ENCODE assay signal across 8 cellular contexts in the genomic region with DNA sequence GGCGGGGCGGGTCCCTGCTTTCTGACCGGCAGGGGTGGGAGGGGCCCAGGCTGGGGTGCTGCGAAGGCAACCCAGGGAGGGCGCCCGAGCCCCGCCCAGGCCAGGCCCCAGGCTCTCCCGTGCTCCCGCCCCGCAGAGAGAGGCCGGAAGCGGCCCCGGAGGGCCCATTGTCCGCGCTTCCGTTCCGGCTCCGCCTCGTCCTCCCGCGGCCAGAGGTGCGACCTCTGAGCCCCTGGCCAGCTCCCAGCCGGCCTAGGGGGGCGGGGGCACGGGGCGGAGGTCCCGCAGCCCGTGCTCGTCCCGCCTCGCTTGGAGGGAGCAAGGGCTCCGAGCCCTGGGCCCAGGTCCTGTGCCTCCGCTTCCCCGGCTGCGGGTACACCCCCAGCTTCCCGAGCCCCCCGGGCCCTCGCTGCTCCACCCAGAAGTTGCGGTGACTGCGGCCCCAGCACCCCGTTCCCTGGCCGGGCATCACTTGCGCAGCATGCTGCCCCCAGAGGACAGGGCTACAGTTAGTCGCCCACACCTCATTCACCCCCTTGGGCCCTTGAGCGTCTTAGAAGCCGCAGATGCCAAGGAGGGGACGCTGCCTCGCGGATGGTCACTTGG. TPM values are rescaled to one million over a fixed set of nuclear protein-coding genes. Genes with fewer than 3 reads are reported as not detected.
A peak's percentile ranks its signal among the peaks of the same experiment; 100 is the strongest.
DNase-seq lines count a peak whose midpoint lies in the region; ATAC-seq, FAIRE-seq and TF ChIP-seq lines count a peak whose summit lies in the region.

No MANE protein-coding gene starts in this region.

- BruUV-seq in Calu3 (replicated peaks; lab: Mats Ljungman, UMichigan), result TSS peak; percentile 83
- no TSS peak for BruUV-seq in PC-3 (replicated peaks; lab: Mats Ljungman, UMichigan)

- peak overlapping the region; percentile 73 for H3K27ac Mint-ChIP-seq in Calu3 (ENCODE audit: unreplicated experiment)

- no peaks in the 10 kb centered on the region for H3K27me3 Mint-ChIP-seq in Calu3 (ENCODE audit: unreplicated experiment)

- POLR2A ChIA-PET in PC-3 (lab: Charles Lee; ENCODE audit: unreplicated experiment), result no interaction called here

- TF ChIP-seq CTCF in Calu3 (IDR thresholded peaks at IDR 0.05; ENCODE audit: unreplicated experiment), result no peak
- peak; percentile 23; the same call in 1 of the 2 replicates for TF ChIP-seq CTCF in PC-3 (conservative IDR thresholded peaks at IDR 0.05; ENCODE audit: low read depth, low read length)
- no peak for TF ChIP-seq CTCF in neutrophil (IDR thresholded peaks at IDR 0.05)
- TF ChIP-seq CTCF in upper lobe of left lung (IDR thresholded peaks at IDR 0.05), result peak in 3 of 6 experiments; percentile 7 to 28 (median 21)

- peak overlapping the region; percentile 73 for H2AFZ ChIP-seq in PC-3 (ENCODE audit: low read length)

- no peaks in the 10 kb centered on the region for H3K9me2 ChIP-seq in PC-3 (replicated peaks; ENCODE audit: low read length)

- H3K4me1 Mint-ChIP-seq in Calu3 (ENCODE audit: low read depth, unreplicated experiment), result peaks cover 24% of the 10 kb centered on the region

- no peaks in the 10 kb centered on the region for H3K36me3 ChIP-seq in PC-3 (ENCODE audit: low read depth, low read length)
- H3K36me3 ChIP-seq in neutrophil, result no peaks in the 10 kb centered on the region
- H3K36me3 ChIP-seq in upper lobe of left lung, result no peaks in the 10 kb centered on the region

- H3K9me3 ChIP-seq in PC-3 (ENCODE audit: low read length) (no peaks in the 10 kb centered on the region), neutrophil (no peaks in the 10 kb centered on the region), upper lobe of left lung (no peaks in the 10 kb centered on the region)

- CTCF ChIA-PET in Calu3 (lab: Charles Lee), result interaction anchor here (0.6 to 4.4 kb wide), 12 partner anchors 11 to 1250 kb away, joined by 3 to 64 read pairs (median 6); no protein-coding TSS in a partner anchor
- CTCF ChIA-PET in PC-3 (lab: Charles Lee), result interaction anchor here (0.6 to 0.7 kb wide), 2 partner anchors 135 to 203 kb away, joined by 3 to 5 read pairs; no protein-coding TSS in a partner anchor

- peak in 2 of 4 donors; percentile 59 to 81 for TF ChIP-seq EP300 in upper lobe of left lung (IDR thresholded peaks at IDR 0.05)

- intact Hi-C loops in Calu3 (cut with micrococcal nuclease; ENCODE audit: unreplicated experiment) (loop anchor here (1.0 to 10.0 kb wide), 3 partner anchors 137 to 478 kb away; no protein-coding TSS in a partner anchor), PC-3 (cut with micrococcal nuclease) (loop anchor here (1.0 to 10.0 kb wide), 2 partner anchors 137 to 378 kb away; no protein-coding TSS in a partner anchor)

- H4K20me1 ChIP-seq in PC-3 (ENCODE audit: low read length), result no peaks in the 10 kb centered on the region

- peak overlapping the region; percentile 71 for H3K4me3 Mint-ChIP-seq in Calu3 (ENCODE audit: low read depth, unreplicated experiment)

- H3K9ac ChIP-seq in PC-3 (ENCODE audit: low read length), result peak overlapping the region; percentile 41; the same call in 1 of the 2 replicates

- no peaks in the 10 kb centered on the region for H3F3A ChIP-seq in PC-3 (ENCODE audit: low read length, unreplicated experiment)

- DNase-seq in Calu3 (peak; percentile 100), GM19240 (ENCODE audit: insufficient read length, low spot score) (peak; percentile 98), PC-3 (peak; percentile 68), activated gamma-delta T cell treated with Interleukin-2 at 50 U/mL for 16 hours (peak; percentile 63), frontal cortex (ENCODE audit: low spot score in 2 of 2) (peak; percentile 83 to 87), upper lobe of left lung (peak; percentile 97 to 98)

- no peaks in the 10 kb centered on the region for H3K79me2 ChIP-seq in PC-3 (ENCODE audit: low read length)

- 0 to 1% methylated on average over 1 to 29 of the region's 49 CpGs for WGBS in upper lobe of left lung, 2 donors

- H3K36me3 Mint-ChIP-seq in Calu3 (ENCODE audit: insufficient read depth, unreplicated experiment), result peaks cover 35% of the 10 kb centered on the region

- no peak overlapping the region for H3K4me3 ChIP-seq in PC-3 (ENCODE audit: low read length)
- peak overlapping the region; percentile 74 to 75 for H3K4me3 ChIP-seq in neutrophil (ENCODE audit: low read depth in 1 of 2, low read length in 1 of 2)
- H3K4me3 ChIP-seq in upper lobe of left lung, result peak overlapping the region; percentile 45 to 71 (median 60)

- TF ChIP-seq POLR2A in upper lobe of left lung (IDR thresholded peaks at IDR 0.05), result peak in 3 of 4 donors; percentile 66 to 95 (median 82)

- no peak for FAIRE-seq in frontal cortex (lab: Jason Lieb, UNC)

- no peaks in the 10 kb centered on the region for H3K9me3 Mint-ChIP-seq in Calu3 (ENCODE audit: low read depth, unreplicated experiment)

- no peaks in the 10 kb centered on the region for H3K27me3 ChIP-seq in PC-3 (ENCODE audit: low read length)
- peaks cover 29% of the 10 kb centered on the region for H3K27me3 ChIP-seq in neutrophil
- no peaks in the 10 kb centered on the region for H3K27me3 ChIP-seq in upper lobe of left lung

- H3K4me2 ChIP-seq in PC-3 (ENCODE audit: low read length), result peak overlapping the region; percentile 72

- peak; percentile 58 for ATAC-seq in HG03378 (IDR thresholded peaks at IDR 0.05; ENCODE audit: unreplicated experiment)
- peak; percentile 89 for ATAC-seq in PC-3
- ATAC-seq in upper lobe of left lung (ENCODE audit: low FRiP score in 2 of 2), result peak; percentile 94

- H3K4me1 ChIP-seq in PC-3 (ENCODE audit: insufficient read depth, low read length) (peaks cover 16% of the 10 kb centered on the region), neutrophil (ENCODE audit: control insufficient read depth in 1 of 2, insufficient read depth in 1 of 2, low read depth in 1 of 2, low read length in 1 of 2) (peaks cover 24 to 25% of the 10 kb centered on the region in 2 experiments), upper lobe of left lung (peaks cover 65 to 71% (median 67%) of the 10 kb centered on the region in 4 donors)

- peak overlapping the region; percentile 68 for H3K27ac ChIP-seq in PC-3 (ENCODE audit: low read length)
- peak overlapping the region; percentile 48 for H3K27ac ChIP-seq in neutrophil
- peak overlapping the region; percentile 93 to 99 (median 97) for H3K27ac ChIP-seq in upper lobe of left lung

RNA-seq across cellular contexts. Expression of gene PLXND1, which starts 20.4 kb away (rescaled TPM):
- total RNA-seq in Calu3 (2022) (16.3 and 22.0 TPM in 2 replicates), PC-3 (2014; rRNA removed) (19.2 and 21.8 TPM in 2 replicates), frontal cortex (16.7 TPM), upper lobe of left lung (100 to 1,000 TPM in 5 of 6 donors, 10 to 100 TPM in 1; 95.3 to 607 (median 227) TPM)
